Comparison of ENCODE assay signal across 11 cellular contexts in the genomic region with DNA sequence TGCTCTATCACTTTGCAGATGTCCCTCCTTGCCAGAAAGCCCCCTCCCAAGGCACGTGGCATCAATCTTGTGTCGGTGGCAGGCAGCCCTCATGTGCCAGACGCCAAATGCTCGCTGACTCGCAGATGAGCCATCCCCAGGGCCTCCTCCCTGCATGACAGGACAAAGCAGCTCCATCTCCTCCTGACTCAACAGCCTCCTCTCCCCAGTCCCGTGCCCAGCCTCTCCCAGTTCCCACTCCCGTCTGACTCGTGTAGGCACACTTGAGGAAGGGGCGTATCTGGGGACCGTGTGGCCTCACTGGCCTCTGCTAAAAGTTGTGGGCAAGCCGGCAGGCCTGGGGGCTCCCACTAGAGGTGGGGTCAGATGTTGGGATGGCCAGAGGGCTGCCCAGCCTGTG.
DNase-seq lines count a peak whose midpoint lies in the region; ATAC-seq and TF ChIP-seq lines count a peak whose summit lies in the region.
"Had no signal": no experiment of that assay in that cellular context is flagged by ENCODE, and none has a peak within 500 bp of the region (broad histone marks: within the 10 kb centered on the region; RNA-seq: fewer than 3 reads in every experiment).

No MANE protein-coding gene starts in this region.

- ATAC-seq in WTC11, result no peak

- DNase-seq in MCF 10A (ENCODE audit: unreplicated experiment), result peak; percentile 47
- DNase-seq in breast epithelium (ENCODE audit: low spot score in 2 of 2), result no peak
- DNase-seq in WTC11 (ENCODE audit: low spot score), result no peak
- DNase-seq in glomerular visceral epithelial cell (ENCODE audit: extremely low spot score), result peak; percentile 64
- no peak for DNase-seq in vagina (ENCODE audit: extremely low spot score in 2 of 2)
- no peak for DNase-seq in NAMALWA (ENCODE audit: low spot score)
- no peak for DNase-seq in T-helper 9 cell
- no peak for DNase-seq in hippocampal formation (lab: John Stamatoyannopoulos, UW)
- DNase-seq: NCI-H1417 had no signal

- no TSS peak for BruUV-seq in MCF 10A (replicated peaks; lab: Mats Ljungman, UMichigan)

- H3K4me3 ChIP-seq in breast epithelium, result no peak overlapping the region
- H3K4me3 ChIP-seq in vagina, result no peak overlapping the region
- H3K4me3 ChIP-seq: BLaER1, cardiac muscle cell had no signal

- peaks cover 34% of the 10 kb centered on the region for H3K36me3 Mint-ChIP-seq in MCF 10A (ENCODE audit: insufficient read depth, unreplicated experiment)
- peaks cover 28% of the 10 kb centered on the region for H3K36me3 Mint-ChIP-seq in WTC11

- H3K27ac Mint-ChIP-seq in MCF 10A (ENCODE audit: low read depth, unreplicated experiment), result peak overlapping the region; percentile 16
- peak overlapping the region; percentile 25; the same call in 1 of the 2 replicates for H3K27ac Mint-ChIP-seq in WTC11

- H3K9me3 ChIP-seq in breast epithelium, result no peaks in the 10 kb centered on the region
- no peaks in the 10 kb centered on the region for H3K9me3 ChIP-seq in vagina
- H3K9me3 ChIP-seq: BLaER1 had no signal

- intact Hi-C loops in MCF 10A (cut with micrococcal nuclease) (loop anchor here (5.0 to 10.0 kb wide), 2 partner anchors 301 to 401 kb away; a partner anchor contains a TSS), breast epithelium (cut with DNase I; ENCODE audit: low total_unique reads) (loop anchor here (10.0 kb wide), 2 partner anchors 131 to 741 kb away; a partner anchor contains a TSS), vagina (cut with DNase I) (loop anchor here (5.0 to 10.0 kb wide), 2 partner anchors 214 to 299 kb away; a partner anchor contains a TSS)

- TF ChIP-seq POLR2A in breast epithelium (IDR thresholded peaks at IDR 0.05) (no peak), vagina (IDR thresholded peaks at IDR 0.05) (no peak)

- H3K9me3 Mint-ChIP-seq in MCF 10A (ENCODE audit: unreplicated experiment), result no peaks in the 10 kb centered on the region
- no peaks in the 10 kb centered on the region for H3K9me3 Mint-ChIP-seq in WTC11

- H3K36me3 ChIP-seq in breast epithelium (no peaks in the 10 kb centered on the region), vagina (peaks cover 0 to 15% of the 10 kb centered on the region in 2 donors)

- H3K27ac ChIP-seq in breast epithelium (peak overlapping the region in 1 of 2 donors; percentile 3), vagina (peak overlapping the region; percentile 56)
- H3K27ac ChIP-seq: BLaER1, cardiac muscle cell had no signal

- no peak for TF ChIP-seq CTCF in MCF 10A (IDR thresholded peaks at IDR 0.05; ENCODE audit: unreplicated experiment)
- no peak for TF ChIP-seq CTCF in breast epithelium (IDR thresholded peaks at IDR 0.05)
- TF ChIP-seq CTCF in WTC11 (IDR thresholded peaks at IDR 0.05), result no peak
- TF ChIP-seq CTCF in vagina (IDR thresholded peaks at IDR 0.05), result no peak

- peaks cover 19% of the 10 kb centered on the region for H3K4me1 Mint-ChIP-seq in MCF 10A (ENCODE audit: insufficient read depth, unreplicated experiment)
- H3K4me1 Mint-ChIP-seq in WTC11, result peaks cover 9% of the 10 kb centered on the region

- H3K27me3 ChIP-seq in breast epithelium (no peaks in the 10 kb centered on the region), vagina (no peaks in the 10 kb centered on the region)
- H3K27me3 ChIP-seq: BLaER1, cardiac muscle cell had no signal

- POLR2A ChIA-PET in MCF 10A (lab: Yijun Ruan, JAX), result interaction anchor here (1.4 kb wide), 1 partner anchor 210 kb away, joined by 3 read pairs; no protein-coding TSS in a partner anchor
- POLR2A ChIA-PET in WTC11 (lab: Charles Lee), result no interaction called here

- H3K27me3 Mint-ChIP-seq in MCF 10A (ENCODE audit: insufficient read depth, unreplicated experiment) (no peaks in the 10 kb centered on the region), WTC11 (ENCODE audit: low read depth) (no peaks in the 10 kb centered on the region)

- no peaks in the 10 kb centered on the region for H3K4me1 ChIP-seq in breast epithelium
- H3K4me1 ChIP-seq in vagina, result peaks cover 11% of the 10 kb centered on the region

- H3K4me3 Mint-ChIP-seq in MCF 10A (ENCODE audit: unreplicated experiment), result no peak overlapping the region
- no peak overlapping the region for H3K4me3 Mint-ChIP-seq in WTC11

- CTCF ChIA-PET in MCF 10A (lab: Yijun Ruan, JAX) (interaction anchor here (0.6 to 5.8 kb wide), 4 partner anchors 208 to 1473 kb away, joined by 3 to 134 read pairs (median 4); no protein-coding TSS in a partner anchor), WTC11 (lab: Charles Lee) (interaction anchor here (0.6 kb wide), 1 partner anchor 111 kb away, joined by 3 read pairs; no protein-coding TSS in a partner anchor)

TF ChIP-seq in WTC11, 78 proteins besides CTCF, POLR2A, EP300 and RAD21:
- no peak for TF ChIP-seq ZNF423 (CRISPR knock-in tag; IDR thresholded peaks at IDR 0.05)

Comparison
In these comparisons a context has a peak if more than half of its experiments do, and no peak if none do; other contexts are left out.
1. DNase-seq: peak in MCF 10A (single experiment) and glomerular visceral epithelial cell (single experiment); none in breast epithelium (0 of 2), WTC11 (single experiment), vagina (0 of 2), NAMALWA (single experiment), T-helper 9 cell (single experiment) and hippocampal formation (0 of 2).